Comparison of ENCODE assay signal across 12 cellular contexts in genomic region chr4:56086073-56086521, GRCh38.
DNase-seq lines count a peak whose midpoint lies in the region; ATAC-seq and TF ChIP-seq lines count a peak whose summit lies in the region.
"Had no signal": no experiment of that assay in that cellular context is flagged by ENCODE, and none has a peak within 500 bp of the region (broad histone marks: within the 10 kb centered on the region; RNA-seq: fewer than 3 reads in every experiment).

No MANE protein-coding gene starts in this region.

- no CpG with 5 or more reads among the region's 3 CpGs for WGBS in iPS DF 6.9 (ENCODE audit: insufficient coverage, insufficient read length)
- 53 to 56% methylated on average over 3 of the region's 3 CpGs for WGBS in aorta, 2 donors

- H3K4me1 ChIP-seq in iPS DF 6.9 (ENCODE audit: control insufficient read depth, insufficient read depth, low read length) (no peaks in the 10 kb centered on the region), aorta (ENCODE audit: control insufficient read depth in 1 of 2, insufficient read depth in 2 of 2, low read length in 2 of 2) (no peaks in the 10 kb centered on the region), left lung (no peaks in the 10 kb centered on the region)

- ATAC-seq in aorta (ENCODE audit: low FRiP score) (no peak), left lung (no peak)

- no peak overlapping the region for H3K4me3 ChIP-seq in iPS DF 6.9 (ENCODE audit: low read length)
- no peak overlapping the region for H3K4me3 ChIP-seq in aorta (ENCODE audit: low read length in 2 of 2)
- no peak overlapping the region for H3K4me3 ChIP-seq in left lung

- intact Hi-C loops in aorta (cut with DNase I) = no loop called here
- intact Hi-C loops in left lung (cut with DNase I) = no loop called here

- no peak overlapping the region for H3K27ac ChIP-seq in iPS DF 6.9 (ENCODE audit: low read length)
- no peak overlapping the region for H3K27ac ChIP-seq in aorta (ENCODE audit: low read depth in 1 of 2, low read length in 2 of 2)
- H3K27ac ChIP-seq in left lung = no peak overlapping the region

- H3K9me3 ChIP-seq in iPS DF 6.9 (ENCODE audit: control insufficient read depth, insufficient read depth, low read length) (no peaks in the 10 kb centered on the region), aorta (ENCODE audit: control insufficient read depth, low read length) (no peaks in the 10 kb centered on the region), left lung (no peaks in the 10 kb centered on the region)

- H3K27me3 ChIP-seq in iPS DF 6.9 (ENCODE audit: control insufficient read depth, insufficient read depth, low read length) (no peaks in the 10 kb centered on the region), aorta (ENCODE audit: control insufficient read depth in 1 of 2, insufficient read depth in 2 of 2, low read length in 1 of 2) (no peaks in the 10 kb centered on the region), left lung (no peaks in the 10 kb centered on the region)

- DNase-seq in DMS79 treated with DMSO at 0.1 percent for 48 hours (lab: John Stamatoyannopoulos, UW) (peak; percentile 60), NCI-H1092 (lab: John Stamatoyannopoulos, UW) (peak; percentile 4), SKM-1 (lab: John Stamatoyannopoulos, UW; ENCODE audit: unreplicated experiment) (peak; percentile 9), iPS DF 6.9 (ENCODE audit: low read depth, low spot score) (peak; percentile 9), MV-4-11 (lab: John Stamatoyannopoulos, UW) (no peak), aorta (no peak), left lung (no peak), activated T-cell treated with anti-CD3 and anti-CD28 coated beads for 4 hours (no peak)
- DNase-seq: activated CD4-positive, alpha-beta T cell treated with anti-CD3 and anti-CD28 coated beads, Interleukin-2, amount 50 U/mL, for 48 hours; GDM1; NCI-H1694 treated with DMSO at 0.1 percent for 48 hours; T-helper 2 cell had no signal

- no peak for TF ChIP-seq CTCF in left lung (IDR thresholded peaks at IDR 0.05)

- H3K36me3 ChIP-seq in iPS DF 6.9 (ENCODE audit: control insufficient read depth, insufficient read depth, low read length) = no peaks in the 10 kb centered on the region
- H3K36me3 ChIP-seq in aorta (ENCODE audit: control insufficient read depth in 1 of 2, insufficient read depth in 2 of 2, low read length in 1 of 2) = no peaks in the 10 kb centered on the region
- H3K36me3 ChIP-seq in left lung = no peaks in the 10 kb centered on the region

Comparison
In these comparisons a context has a peak if more than half of its experiments do, and no peak if none do; other contexts are left out.
1. DNase-seq: peak in DMS79 treated with DMSO at 0.1 percent for 48 hours (single experiment), NCI-H1092 (single experiment), SKM-1 (single experiment) and iPS DF 6.9 (single experiment); none in MV-4-11 (single experiment), aorta (0 of 2), left lung (0 of 2) and activated T-cell treated with anti-CD3 and anti-CD28 coated beads for 4 hours (single experiment).